2 cellular contexts compared by ENCODE assay signal in genomic region chr14:74508292-74508731, GRCh38.
TF ChIP-seq lines count a peak whose summit lies in the region.

No MANE protein-coding gene starts in this region.

TF ChIP-seq in IMR-90, 13 proteins besides CTCF, POLR2A, EP300 and RAD21 (continued from another document):
- peak; percentile 12; the same call in 1 of the 2 replicates for TF ChIP-seq SMC3 (IDR thresholded peaks at IDR 0.05; ENCODE audit: low read depth, low read length)

TF ChIP-seq in neural cell, 6 proteins besides CTCF, POLR2A, EP300 and RAD21 (continued from another document):
- TF ChIP-seq REST (IDR thresholded peaks at IDR 0.05; ENCODE audit: borderline replicate concordance): no peak
- TF ChIP-seq POLR2AphosphoS5 (IDR thresholded peaks at IDR 0.05): no peak
- no peak for TF ChIP-seq MXI1 (conservative IDR thresholded peaks at IDR 0.05; ENCODE audit: poor library complexity, severe bottlenecking)
- TF ChIP-seq EZH2 (IDR thresholded peaks at IDR 0.05; ENCODE audit: borderline replicate concordance, insufficient read depth, low read length, poor library complexity, severe bottlenecking): no peak
- TF ChIP-seq SMC3 (conservative IDR thresholded peaks at IDR 0.05; ENCODE audit: poor library complexity): no peak
